ENCODE assay signal across 18 cellular contexts in genomic region chr12:76670776-76671175, GRCh38.
DNase-seq lines count a peak whose midpoint lies in the region; ATAC-seq and TF ChIP-seq lines count a peak whose summit lies in the region.
"Had no signal": no experiment of that assay in that cellular context is flagged by ENCODE, and none has a peak within 500 bp of the region (broad histone marks: within the 10 kb centered on the region; RNA-seq: fewer than 3 reads in every experiment).

No MANE protein-coding gene starts in this region.

- H3F3A ChIP-seq in GM23338 (replicated peaks; ENCODE audit: low read depth), result no peaks in the 10 kb centered on the region

- H4K20me1 ChIP-seq in GM23338 (replicated peaks; ENCODE audit: insufficient read depth), result no peaks in the 10 kb centered on the region

- no peak for ATAC-seq in GM23338
- ATAC-seq in foreskin keratinocyte, result peak; percentile 70
- no peak for ATAC-seq in GM21529 (IDR thresholded peaks at IDR 0.05; ENCODE audit: unreplicated experiment)
- no peak for ATAC-seq in GM19351 (IDR thresholded peaks at IDR 0.05; ENCODE audit: unreplicated experiment)
- ATAC-seq in HG03139 (IDR thresholded peaks at IDR 0.05; ENCODE audit: unreplicated experiment), result no peak
- ATAC-seq: activated naive CD4-positive, alpha-beta T cell treated with anti-CD3 and anti-CD28 coated beads, Interleukin-2, amount 50 U/mL, for 72 hours had no signal

- no peaks in the 10 kb centered on the region for H3K9me2 ChIP-seq in GM23338 (ENCODE audit: insufficient read depth)

- TF ChIP-seq CTCF in A673 (conservative IDR thresholded peaks at IDR 0.05; ENCODE audit: low read depth, low read length), result no peak
- TF ChIP-seq CTCF in GM23338 (conservative IDR thresholded peaks at IDR 0.05; ENCODE audit: low read depth in 2 of 2), result no peak
- TF ChIP-seq CTCF in foreskin keratinocyte (conservative IDR thresholded peaks at IDR 0.05), result no peak

- H2AFZ ChIP-seq in GM23338, result peak overlapping the region; percentile 49; the same call in 1 of the 2 replicates
- H2AFZ ChIP-seq: parathyroid adenoma had no signal

- H3K4me2 ChIP-seq in GM23338, result no peak overlapping the region

- no peaks in the 10 kb centered on the region for H3K36me3 ChIP-seq in A673 (ENCODE audit: insufficient read depth, low read length, poor library complexity, severe bottlenecking)
- H3K36me3 ChIP-seq in GM23338 (ENCODE audit: insufficient read depth), result no peaks in the 10 kb centered on the region
- H3K36me3 ChIP-seq: esophagus muscularis mucosa, SJSA1, thyroid gland had no signal

- DNase-seq in A673 (ENCODE audit: low spot score), result peak; percentile 14
- DNase-seq in GM23338 (ENCODE audit: low spot score), result no peak
- peak; percentile 8 for DNase-seq in SW480 (ENCODE audit: low spot score)
- peak; percentile 16 to 49 for DNase-seq in foreskin keratinocyte
- no peak for DNase-seq in NCI-H2107 (lab: John Stamatoyannopoulos, UW)
- DNase-seq: activated CD8-positive, alpha-beta memory T cell treated with anti-CD3 and anti-CD28 coated beads, Interleukin-2, amount 50 U/mL, for 48 hours; cerebellar nuclear complex; midbrain; NCI-H1930; stimulated activated CD4-positive, alpha-beta T cell treated with anti-CD3 and anti-CD28 coated beads, Interleukin-15, amount 100 ng/mL, for 24 hours; thyroid gland had no signal

- H3K27ac ChIP-seq in A673 (ENCODE audit: low read depth, low read length, poor library complexity, severe bottlenecking), result no peak overlapping the region
- no peak overlapping the region for H3K27ac ChIP-seq in GM23338 (ENCODE audit: low read depth)
- H3K27ac ChIP-seq in foreskin keratinocyte, result no peak overlapping the region
- H3K27ac ChIP-seq: esophagus muscularis mucosa, parathyroid adenoma, SJSA1, thyroid gland had no signal

- POLR2A ChIA-PET in A673 (lab: Charles Lee; ENCODE audit: low non-redundant PET), result no interaction called here

- H3K9me3 Mint-ChIP-seq in GM23338, result no peaks in the 10 kb centered on the region

- no peaks in the 10 kb centered on the region; the same call in 2 of the 3 replicates for H3K36me3 Mint-ChIP-seq in GM23338 (ENCODE audit: low read depth)
- H3K36me3 Mint-ChIP-seq: activated naive CD4-positive, alpha-beta T cell treated with anti-CD3 and anti-CD28 coated beads, Interleukin-2, amount 50 U/mL, for 72 hours had no signal

- CTCF ChIA-PET in A673 (lab: Charles Lee), result no interaction called here

- H3K27me3 Mint-ChIP-seq in GM23338 (ENCODE audit: insufficient read depth, low read depth, poor library complexity), result peaks cover 5% of the 10 kb centered on the region

- H3K4me3 ChIP-seq in A673 (ENCODE audit: low read depth, low read length, poor library complexity, severe bottlenecking) (no peak overlapping the region), GM23338 (no peak overlapping the region)
- H3K4me3 ChIP-seq: esophagus muscularis mucosa, SJSA1, thyroid gland had no signal

- intact Hi-C loops in A673 (cut with micrococcal nuclease; ENCODE audit: unreplicated experiment), result no loop called here

- H3K79me2 ChIP-seq in GM23338 (replicated peaks; ENCODE audit: insufficient read depth), result no peaks in the 10 kb centered on the region
- H3K79me2 ChIP-seq: parathyroid adenoma had no signal

- H3K4me1 ChIP-seq in A673 (ENCODE audit: insufficient read depth, low read length, poor library complexity, severe bottlenecking), result no peaks in the 10 kb centered on the region
- H3K4me1 ChIP-seq in GM23338 (ENCODE audit: insufficient read depth), result peaks cover 16% of the 10 kb centered on the region
- no peaks in the 10 kb centered on the region for H3K4me1 ChIP-seq in foreskin keratinocyte
- H3K4me1 ChIP-seq: esophagus muscularis mucosa, parathyroid adenoma, SJSA1 had no signal

- no TSS peak for BruUV-seq in A673 (replicated peaks; lab: Mats Ljungman, UMichigan)

- no peaks in the 10 kb centered on the region for H3K9me3 ChIP-seq in A673 (ENCODE audit: low read depth, low read length, poor library complexity, severe bottlenecking)
- H3K9me3 ChIP-seq: esophagus muscularis mucosa, SJSA1, thyroid gland had no signal

- H3K4me3 Mint-ChIP-seq in GM23338, result no peak overlapping the region

- peaks cover 20% of the 10 kb centered on the region for H3K4me1 Mint-ChIP-seq in GM23338

- H3K27me3 ChIP-seq in A673 (replicated peaks; ENCODE audit: insufficient read depth, low read depth, low read length, poor library complexity) (no peaks in the 10 kb centered on the region), GM23338 (ENCODE audit: insufficient read depth) (no peaks in the 10 kb centered on the region), foreskin keratinocyte (no peaks in the 10 kb centered on the region)
- H3K27me3 ChIP-seq: esophagus muscularis mucosa, SJSA1, thyroid gland had no signal

- H3K27ac Mint-ChIP-seq in GM23338, result no peak overlapping the region
- H3K27ac Mint-ChIP-seq: activated naive CD4-positive, alpha-beta T cell treated with anti-CD3 and anti-CD28 coated beads, Interleukin-2, amount 50 U/mL, for 72 hours had no signal

TF ChIP-seq in GM23338, 12 proteins besides CTCF, POLR2A, EP300 and RAD21 (continues in another document):
- no peak for TF ChIP-seq ZNF114 (CRISPR knock-in tag; IDR thresholded peaks at IDR 0.05)
- TF ChIP-seq ETS1 (IDR thresholded peaks at IDR 0.05), result no peak
- no peak for TF ChIP-seq REST (IDR thresholded peaks at IDR 0.05; ENCODE audit: unreplicated experiment)
- no peak for TF ChIP-seq NANOG (IDR thresholded peaks at IDR 0.05; ENCODE audit: borderline replicate concordance)
- no peak for TF ChIP-seq ZNF331 (CRISPR knock-in tag; IDR thresholded peaks at IDR 0.05; ENCODE audit: low read depth)
- TF ChIP-seq EZH2phosphoT487 (IDR thresholded peaks at IDR 0.05; ENCODE audit: unreplicated experiment), result no peak
- no peak for TF ChIP-seq POLR2AphosphoS5 (IDR thresholded peaks at IDR 0.05; ENCODE audit: low read depth)
- TF ChIP-seq CREB1 (CRISPR knock-in tag; IDR thresholded peaks at IDR 0.05; ENCODE audit: low read depth), result no peak
- no peak for TF ChIP-seq JUNB (IDR thresholded peaks at IDR 0.05; ENCODE audit: unreplicated experiment)
- no peak for TF ChIP-seq STAT1 (IDR thresholded peaks at IDR 0.05; ENCODE audit: unreplicated experiment)

Comparison
In these comparisons a context has a peak if more than half of its experiments do, and no peak if none do; other contexts are left out.
1. DNase-seq: peak in A673 (single experiment), SW480 (single experiment) and foreskin keratinocyte (2 of 2); none in GM23338 (single experiment) and NCI-H2107 (single experiment).